Comparison of ENCODE assay signal across 8 cellular contexts in the genomic region with DNA sequence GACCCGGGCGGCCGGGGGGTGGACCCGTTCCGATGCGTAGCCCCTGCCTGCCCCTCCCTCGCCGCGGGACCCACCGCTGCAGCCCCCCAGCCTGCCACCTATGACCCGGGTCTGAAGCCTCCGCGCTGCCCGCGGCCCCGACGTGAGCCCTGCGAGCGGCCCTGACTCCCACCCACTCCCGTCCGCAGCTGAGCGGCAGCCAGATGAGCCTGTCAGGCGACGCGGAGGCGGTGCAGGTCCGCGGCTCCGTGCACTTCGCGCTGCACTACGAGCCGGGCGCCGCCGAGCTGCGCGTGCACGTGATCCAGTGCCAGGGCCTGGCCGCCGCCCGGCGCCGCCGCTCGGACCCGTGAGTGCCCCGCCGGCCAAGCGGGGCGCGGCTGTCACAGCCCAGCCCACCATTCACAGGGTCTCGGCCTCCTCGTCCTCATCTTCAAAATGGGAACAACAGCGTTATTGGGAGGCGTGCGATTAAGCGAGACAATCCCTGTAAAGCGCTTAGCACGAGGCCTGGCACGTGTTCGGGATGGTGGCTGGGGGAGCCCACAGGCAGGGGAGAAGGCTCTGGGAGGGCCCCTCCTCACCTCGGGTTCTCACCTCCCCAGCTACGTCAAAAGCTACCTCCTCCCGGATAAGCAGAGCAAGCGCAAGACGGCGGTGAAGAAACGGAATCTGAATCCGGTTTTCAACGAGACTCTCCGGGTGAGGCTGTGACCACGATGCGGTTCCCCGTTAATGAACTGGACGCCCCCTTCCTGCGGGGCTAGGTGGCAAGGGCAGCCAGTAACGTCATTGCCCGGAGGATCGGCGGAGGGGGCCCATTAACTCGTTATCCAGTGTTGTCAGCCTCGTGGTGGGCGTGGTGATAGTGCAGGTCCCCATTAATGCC. TPM values are rescaled to one million over a fixed set of nuclear protein-coding genes. Genes with fewer than 3 reads are reported as not detected.
DNase-seq lines count a peak whose midpoint lies in the region; ATAC-seq, FAIRE-seq and TF ChIP-seq lines count a peak whose summit lies in the region.

No MANE protein-coding gene starts in this region.

- H3K9me3 ChIP-seq in astrocyte (ENCODE audit: insufficient read depth, low read depth, low read length) (no peaks in the 10 kb centered on the region), iPS-15b (ENCODE audit: control insufficient read depth, insufficient read depth, low read length) (no peaks in the 10 kb centered on the region), skeletal muscle tissue (ENCODE audit: control insufficient read depth in 3 of 3, low read length in 3 of 3) (no peaks in the 10 kb centered on the region)

- CTCF ChIA-PET in BJ (lab: Yijun Ruan, JAX): interaction anchor here (1.0 to 4.1 kb wide), 7 partner anchors 8 to 257 kb away, joined by 3 to 37 read pairs (median 4); no protein-coding TSS in a partner anchor

- no peak overlapping the region for H3K4me3 Mint-ChIP-seq in astrocyte (ENCODE audit: unreplicated experiment)

- peaks cover 4% of the 10 kb centered on the region for H3K4me1 Mint-ChIP-seq in astrocyte (ENCODE audit: low read depth, unreplicated experiment)

- no peaks in the 10 kb centered on the region for H3K79me2 ChIP-seq in astrocyte (ENCODE audit: insufficient read depth, low read length)

- TF ChIP-seq CTCF in BJ (IDR thresholded peaks at IDR 0.05; ENCODE audit: insufficient read depth, low read depth, low read length) (no peak), astrocyte (IDR thresholded peaks at IDR 0.05; ENCODE audit: insufficient read depth, low read depth, low read length) (no peak)

- H3K4me1 ChIP-seq in astrocyte (ENCODE audit: insufficient read depth, low read length): peaks cover 15% of the 10 kb centered on the region
- peaks cover 6% of the 10 kb centered on the region for H3K4me1 ChIP-seq in iPS-15b (ENCODE audit: control insufficient read depth, insufficient read depth, low read length)
- H3K4me1 ChIP-seq in skeletal muscle tissue (ENCODE audit: control insufficient read depth in 3 of 3, insufficient read depth in 3 of 3, low read length in 3 of 3): peaks cover 12 to 23% (median 16%) of the 10 kb centered on the region in 3 donors

- H3K36me3 ChIP-seq in BJ (ENCODE audit: control insufficient read depth, insufficient read depth, low read length) (peaks cover 4% of the 10 kb centered on the region), astrocyte (ENCODE audit: insufficient read depth, low read length) (no peaks in the 10 kb centered on the region), iPS-15b (ENCODE audit: control insufficient read depth, insufficient read depth, low read length) (peaks cover 2% of the 10 kb centered on the region), skeletal muscle tissue (ENCODE audit: control insufficient read depth in 3 of 3, insufficient read depth in 3 of 3, low read length in 3 of 3) (peaks cover 0 to 6% (median 2%) of the 10 kb centered on the region in 3 donors)

- no peaks in the 10 kb centered on the region for H3K27me3 ChIP-seq in BJ (ENCODE audit: control insufficient read depth, insufficient read depth, low read length)
- peaks cover 5% of the 10 kb centered on the region for H3K27me3 ChIP-seq in astrocyte (ENCODE audit: insufficient read depth, low read length)
- peaks cover 6% of the 10 kb centered on the region for H3K27me3 ChIP-seq in iPS-15b (ENCODE audit: control insufficient read depth, insufficient read depth, low read length)
- H3K27me3 ChIP-seq in skeletal muscle tissue (ENCODE audit: control insufficient read depth in 3 of 3, insufficient read depth in 3 of 3, low read length in 3 of 3): peaks cover 32 to 41% (median 34%) of the 10 kb centered on the region in 3 donors

- ATAC-seq in HG02763 (IDR thresholded peaks at IDR 0.05; ENCODE audit: unreplicated experiment): no peak
- no peak for ATAC-seq in GM19397 (IDR thresholded peaks at IDR 0.05; ENCODE audit: unreplicated experiment)

- H2AFZ ChIP-seq in astrocyte (ENCODE audit: low read depth, low read length): peak overlapping the region; percentile 80

- H3K27ac Mint-ChIP-seq in astrocyte (ENCODE audit: unreplicated experiment): no peak overlapping the region

- DNase-seq in BJ (ENCODE audit: low read depth): peak; percentile 10
- peak; percentile 65 for DNase-seq in NCI-H1048 (lab: John Stamatoyannopoulos, UW)
- DNase-seq in astrocyte (ENCODE audit: low read depth): peak; percentile 66
- DNase-seq in KG1 (lab: John Stamatoyannopoulos, UW): no peak

- peaks cover 4% of the 10 kb centered on the region for H3K36me3 Mint-ChIP-seq in astrocyte (ENCODE audit: low read depth, unreplicated experiment)

- H3K27me3 Mint-ChIP-seq in astrocyte (ENCODE audit: low read depth, unreplicated experiment): peaks cover 2% of the 10 kb centered on the region

- H3K4me3 ChIP-seq in BJ (ENCODE audit: low read depth, low read length): peak overlapping the region; percentile 52
- H3K4me3 ChIP-seq in astrocyte (ENCODE audit: insufficient read depth, low read depth, low read length): peak overlapping the region; percentile 21
- peak overlapping the region; percentile 71 for H3K4me3 ChIP-seq in iPS-15b (ENCODE audit: low read depth, low read length)
- peak overlapping the region; percentile 30 to 52 (median 46) for H3K4me3 ChIP-seq in skeletal muscle tissue (ENCODE audit: low read length in 3 of 3)

- H3K4me2 ChIP-seq in astrocyte (ENCODE audit: low read length): peak overlapping the region; percentile 78

- no peaks in the 10 kb centered on the region for H3K9me3 Mint-ChIP-seq in astrocyte (ENCODE audit: unreplicated experiment)

- peak overlapping the region; percentile 12 for H3K9ac ChIP-seq in astrocyte (ENCODE audit: low read length)
- H3K9ac ChIP-seq in iPS-15b (ENCODE audit: low read depth, low read length): peak overlapping the region; percentile 47
- H3K9ac ChIP-seq in skeletal muscle tissue (ENCODE audit: low read depth in 1 of 3, low read length in 3 of 3): peak overlapping the region in 2 of 3 donors; percentile 14 to 50

- no peak for FAIRE-seq in astrocyte (lab: Jason Lieb, UNC)

- POLR2A ChIA-PET in BJ (lab: Charles Lee): no interaction called here

- H3K27ac ChIP-seq in astrocyte (ENCODE audit: low read depth, low read length): no peak overlapping the region
- no peak overlapping the region for H3K27ac ChIP-seq in skeletal muscle tissue (ENCODE audit: low read depth, low read length)

- no peaks in the 10 kb centered on the region for H4K20me1 ChIP-seq in astrocyte (ENCODE audit: insufficient read depth, low read length)

RNA-seq across cellular contexts. Expression of gene SYTL1, which starts 8.2 kb away (rescaled TPM):
- 0.20 and 0.23 TPM in 2 replicates for polyA plus RNA-seq in BJ (2011; rRNA removed)
- polyA minus RNA-seq in BJ (2011; rRNA and poly(A)+ RNA removed): 0.10 TPM in 1 of 2 replicates, not detected in the other
- total RNA-seq in astrocyte (10.7 and 12.2 TPM in 2 replicates), skeletal muscle tissue (under 0.01 TPM)

RNA-seq across cellular contexts. Expression of gene MAP3K6, which starts 16.7 kb away (rescaled TPM):
- polyA plus RNA-seq in BJ (2011; rRNA removed): 9.3 and 18.0 TPM in 2 replicates
- 12.4 and 12.5 TPM in 2 replicates for polyA minus RNA-seq in BJ (2011; rRNA and poly(A)+ RNA removed)
- 12.8 and 16.8 TPM in 2 replicates for total RNA-seq in astrocyte
- total RNA-seq in skeletal muscle tissue: 4.2 TPM

RNA-seq across cellular contexts. Expression of gene FCN3, which starts 24.6 kb away (rescaled TPM):
- polyA plus RNA-seq in BJ (2011; rRNA removed): not detected in 2 replicates
- polyA minus RNA-seq in BJ (2011; rRNA and poly(A)+ RNA removed): not detected in 2 replicates
- not detected in 2 replicates for total RNA-seq in astrocyte
- total RNA-seq in skeletal muscle tissue: not detected

RNA-seq across cellular contexts. Expression of gene TMEM222, which starts 28.1 kb away (rescaled TPM):
- polyA plus RNA-seq in BJ (2011; rRNA removed): 39.4 and 76.2 TPM in 2 replicates
- polyA minus RNA-seq in BJ (2011; rRNA and poly(A)+ RNA removed): 46.8 and 68.3 TPM in 2 replicates
- total RNA-seq in astrocyte (43.8 and 46.0 TPM in 2 replicates), skeletal muscle tissue (14.1 TPM)

RNA-seq across cellular contexts. Expression of gene CD164L2, which starts 33.1 kb away (rescaled TPM):
- not detected in 2 replicates for polyA plus RNA-seq in BJ (2011; rRNA removed)
- not detected in 2 replicates for polyA minus RNA-seq in BJ (2011; rRNA and poly(A)+ RNA removed)
- total RNA-seq in astrocyte (not detected in 2 replicates), skeletal muscle tissue (not detected)

Comparison
In these comparisons a context has a peak if more than half of its experiments do, and no peak if none do; other contexts are left out.
1. H3K4me3 ChIP-seq: peak in every context shown above with its lines; median percentile 71 in iPS-15b; 52 in BJ; 46 in skeletal muscle tissue; 21 in astrocyte.
2. RNA of gene SYTL1, which starts 8.2 kb away (total RNA-seq): 10.7 to 12.2 TPM in astrocyte; under 0.01 TPM in skeletal muscle tissue (single experiment); every median in the first group is over 10 times any median in the second.
3. Peak in every context shown above with its lines, with median percentiles within 50 percentile points of each other: H3K9ac ChIP-seq.